In the genomic region with DNA sequence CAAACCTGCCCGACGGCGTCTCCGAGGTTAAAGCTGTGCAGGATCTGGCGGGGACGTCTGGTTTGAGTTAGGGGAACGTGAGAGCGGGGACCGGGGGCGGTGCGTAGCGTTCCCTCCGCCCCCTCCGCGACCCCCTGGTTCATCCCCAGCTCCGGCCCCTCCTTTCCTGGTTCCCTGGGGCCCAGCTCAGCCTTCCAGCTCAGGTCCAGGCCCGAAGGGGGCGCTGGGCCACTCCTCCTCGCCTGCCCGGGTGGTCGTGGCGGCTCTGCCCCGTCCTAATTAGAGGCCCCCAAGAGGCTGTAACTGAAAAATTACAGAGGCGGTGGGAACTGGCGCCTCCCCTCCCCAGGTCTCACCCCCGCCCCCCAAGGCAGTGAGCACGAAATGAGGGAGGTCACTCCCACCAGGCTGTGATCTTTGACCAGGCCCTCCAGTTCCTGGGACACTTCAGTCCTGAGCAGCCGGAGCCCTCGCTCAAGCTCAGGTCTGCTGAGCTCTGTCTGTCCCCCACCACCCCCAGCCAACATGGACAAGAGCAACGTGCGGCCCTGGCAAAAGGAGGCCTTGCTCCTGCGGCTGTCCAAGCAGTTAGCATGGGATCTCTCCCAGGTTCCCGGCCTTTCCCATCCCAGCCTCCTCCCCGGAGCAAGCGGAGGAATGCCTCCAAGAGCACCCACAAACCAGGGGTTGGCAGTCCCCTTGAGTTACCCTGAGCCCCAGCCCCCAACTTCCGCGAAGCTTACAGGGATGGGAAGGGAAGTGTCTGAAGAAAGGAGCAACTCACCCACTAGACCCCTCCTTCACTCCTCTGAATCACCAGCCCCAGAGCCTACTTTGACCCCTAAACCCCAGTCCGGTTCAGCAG, we compare ENCODE assay signal across 8 cellular contexts. TPM values are rescaled to one million over a fixed set of nuclear protein-coding genes. Genes with fewer than 3 reads are reported as not detected.
DNase-seq lines count a peak whose midpoint lies in the region; ATAC-seq and TF ChIP-seq lines count a peak whose summit lies in the region.

No MANE protein-coding gene starts in this region.

- CTCF ChIA-PET in AG04449 (lab: Yijun Ruan, JAX) = interaction anchor here (0.7 to 8.6 kb wide), 11 partner anchors 9 to 125 kb away, joined by 3 to 260 read pairs (median 18); partner anchors contain the start of genes B4GAT1, BRMS1, MRPL11 and RAB1B

- H3K27ac ChIP-seq in duodenal mucosa (ENCODE audit: low read depth, low read length) (peak overlapping the region; percentile 83), muscle layer of duodenum (ENCODE audit: low read length) (peak overlapping the region; percentile 19)

- no peak for DNase-seq in AG04449 (ENCODE audit: low read depth, low spot score)
- no peak for DNase-seq in MG63
- no peak for DNase-seq in activated CD4-positive, CD25-positive, alpha-beta regulatory T cell (lab: John Stamatoyannopoulos, UW)
- no peak for DNase-seq in DMS153 treated with DMSO at 0.1 percent for 48 hours (lab: John Stamatoyannopoulos, UW; ENCODE audit: unreplicated experiment)
- no peak for DNase-seq in SW480 (ENCODE audit: low spot score)

- TF ChIP-seq CTCF in AG04449 (IDR thresholded peaks at IDR 0.05; ENCODE audit: insufficient read depth, low read length, missing control alignments) = peak; percentile 55

- H3K9me3 ChIP-seq in MG63 (no peaks in the 10 kb centered on the region), duodenal mucosa (ENCODE audit: control insufficient read depth in 1 of 2, low read length in 2 of 2) (no peaks in the 10 kb centered on the region), muscle layer of duodenum (ENCODE audit: control insufficient read depth in 1 of 2, low read length in 2 of 2) (no peaks in the 10 kb centered on the region)

- H3K4me1 ChIP-seq in duodenal mucosa (ENCODE audit: control insufficient read depth in 1 of 2, insufficient read depth in 2 of 2, low read length in 2 of 2) (peaks cover 18 to 26% of the 10 kb centered on the region in 2 donors), muscle layer of duodenum (ENCODE audit: control insufficient read depth in 1 of 2, insufficient read depth in 2 of 2, low read length in 2 of 2) (peaks cover 10 to 62% of the 10 kb centered on the region in 2 donors)

- POLR2A ChIA-PET in AG04449 (lab: Yijun Ruan, JAX) = interaction anchor here (0.6 to 4.3 kb wide), 19 partner anchors 8 to 454 kb away, joined by 3 to 106 read pairs (median 5); partner anchors contain the start of genes BRMS1, RBM4, RIN1 and TMEM151A

- H3K4me3 ChIP-seq in AG04449 (ENCODE audit: low read depth, low read length) (peak overlapping the region; percentile 91), MG63 (peak overlapping the region; percentile 36), duodenal mucosa (ENCODE audit: low read depth in 1 of 2, low read length in 2 of 2) (peak overlapping the region; percentile 50 to 65), muscle layer of duodenum (ENCODE audit: low read depth in 1 of 2, low read length in 2 of 2) (peak overlapping the region; percentile 65 to 73)

- peak overlapping the region; percentile 47 to 61 for H3K9ac ChIP-seq in duodenal mucosa (ENCODE audit: low read depth in 1 of 2, low read length in 2 of 2)

- H3K27me3 ChIP-seq in MG63 = no peaks in the 10 kb centered on the region
- no peaks in the 10 kb centered on the region for H3K27me3 ChIP-seq in duodenal mucosa (ENCODE audit: control insufficient read depth in 1 of 2, insufficient read depth in 2 of 2, low read length in 2 of 2)
- H3K27me3 ChIP-seq in muscle layer of duodenum (ENCODE audit: low read depth, low read length) = no peaks in the 10 kb centered on the region

- no peaks in the 10 kb centered on the region for H3K36me3 ChIP-seq in MG63
- H3K36me3 ChIP-seq in duodenal mucosa (ENCODE audit: control insufficient read depth in 1 of 2, insufficient read depth in 2 of 2, low read length in 2 of 2) = no peaks in the 10 kb centered on the region
- H3K36me3 ChIP-seq in muscle layer of duodenum (ENCODE audit: control insufficient read depth in 1 of 2, insufficient read depth in 2 of 2, low read length in 2 of 2) = no peaks in the 10 kb centered on the region

- ATAC-seq in HG02852 (IDR thresholded peaks at IDR 0.05; ENCODE audit: unreplicated experiment) = no peak

RNA-seq across cellular contexts. Expression of gene CD248, which starts 3.3 kb away (rescaled TPM):
- not detected in 2 replicates for total RNA-seq in MG63 (2014; rRNA removed; shearing (Covaris generic); ENCODE audit: low replicate concordance)

RNA-seq across cellular contexts. Expression of gene TMEM151A, which starts 21.9 kb away (rescaled TPM):
- 0.56 TPM in 1 of 2 replicates, not detected in the other for total RNA-seq in MG63 (2014; rRNA removed; shearing (Covaris generic); ENCODE audit: low replicate concordance)

RNA-seq across cellular contexts. Expression of gene RIN1, which starts 22.7 kb away (rescaled TPM):
- total RNA-seq in MG63 (2014; rRNA removed; shearing (Covaris generic); ENCODE audit: low replicate concordance) = 45.3 and 65.7 TPM in 2 replicates

RNA-seq across cellular contexts. Expression of gene YIF1A, which starts 24.6 kb away (rescaled TPM):
- 217 and 220 TPM in 2 replicates for total RNA-seq in MG63 (2014; rRNA removed; shearing (Covaris generic); ENCODE audit: low replicate concordance)

RNA-seq across cellular contexts. Expression of gene BRMS1, which starts 31.4 kb away (rescaled TPM):
- total RNA-seq in MG63 (2014; rRNA removed; shearing (Covaris generic); ENCODE audit: low replicate concordance) = 119 TPM in 2 replicates

Comparison
In these comparisons a context has a peak if more than half of its experiments do, and no peak if none do; other contexts are left out.
1. H3K4me3 ChIP-seq: peak in every context shown above with its lines; median percentile 91 in AG04449; 69 in muscle layer of duodenum; 58 in duodenal mucosa; 36 in MG63.